Comparison of ENCODE assay signal across 11 cellular contexts in genomic region chr3:143433787-143434378, GRCh38.
A peak's percentile ranks its signal among the peaks of the same experiment; 100 is the strongest.
DNase-seq lines count a peak whose midpoint lies in the region; ATAC-seq, FAIRE-seq and TF ChIP-seq lines count a peak whose summit lies in the region.
"Had no signal": no experiment of that assay in that cellular context is flagged by ENCODE, and none has a peak within 500 bp of the region (broad histone marks: within the 10 kb centered on the region; RNA-seq: fewer than 3 reads in every experiment).

No MANE protein-coding gene starts in this region.

- no peaks in the 10 kb centered on the region; the same call in 1 of the 2 replicates for H3K9me2 ChIP-seq in PC-9 (ENCODE audit: insufficient read depth)

- H3K36me3 ChIP-seq in A673 (ENCODE audit: insufficient read depth, low read length, poor library complexity, severe bottlenecking) (no peaks in the 10 kb centered on the region), PC-9 (ENCODE audit: low read depth) (no peaks in the 10 kb centered on the region)

- CTCF ChIA-PET in A673 (lab: Charles Lee): no interaction called here
- CTCF ChIA-PET in PC-9 (lab: Charles Lee): no interaction called here

- intact Hi-C loops in A673 (cut with micrococcal nuclease; ENCODE audit: unreplicated experiment): loop anchor here (2.0 kb wide), 1 partner anchor 211 kb away; no protein-coding TSS in a partner anchor
- intact Hi-C loops in PC-9 (cut with micrococcal nuclease; ENCODE audit: unreplicated experiment): no loop called here

- DNase-seq in A673 (ENCODE audit: low spot score): peak; percentile 41
- peak; percentile 4 for DNase-seq in GDM1 (lab: John Stamatoyannopoulos, UW)
- DNase-seq in PC-9: no peak
- DNase-seq in foreskin keratinocyte: no peak
- no peak for DNase-seq in HPDE6-E6E7 (ENCODE audit: extremely low spot score)
- no peak for DNase-seq in HTR-8/SVneo (ENCODE audit: insufficient read length, low spot score)
- no peak for DNase-seq in NCI-H187 treated with DMSO at 0.1 percent for 48 hours (lab: John Stamatoyannopoulos, UW)
- DNase-seq: activated naive CD4-positive, alpha-beta T cell treated with anti-CD3 and anti-CD28 coated beads, Interleukin-2, amount 50 U/mL, for 16 hours had no signal

- no peak overlapping the region for H2AFZ ChIP-seq in PC-9

- H3K79me2 ChIP-seq in PC-9 (ENCODE audit: low read depth): no peaks in the 10 kb centered on the region

- peak; percentile 70 for TF ChIP-seq CTCF in A673 (conservative IDR thresholded peaks at IDR 0.05; ENCODE audit: low read depth, low read length)
- TF ChIP-seq CTCF in PC-9 (conservative IDR thresholded peaks at IDR 0.05): peak; percentile 65
- TF ChIP-seq CTCF in foreskin keratinocyte (conservative IDR thresholded peaks at IDR 0.05): peak; percentile 63

- no peak overlapping the region for H3K4me3 ChIP-seq in A673 (ENCODE audit: low read depth, low read length, poor library complexity, severe bottlenecking)
- H3K4me3 ChIP-seq in PC-9: no peak overlapping the region
- H3K4me3 ChIP-seq: skin epidermis had no signal

- H3K4me1 ChIP-seq in A673 (ENCODE audit: insufficient read depth, low read length, poor library complexity, severe bottlenecking) (no peaks in the 10 kb centered on the region), PC-9 (replicated peaks; ENCODE audit: insufficient read depth) (peaks cover 11% of the 10 kb centered on the region; the same call in 1 of the 2 replicates), foreskin keratinocyte (no peaks in the 10 kb centered on the region)

- no peak for FAIRE-seq in HTR-8/SVneo (lab: Jason Lieb, UNC)
- FAIRE-seq: GM18507 had no signal

- no peaks in the 10 kb centered on the region for H3K9me3 ChIP-seq in A673 (ENCODE audit: low read depth, low read length, poor library complexity, severe bottlenecking)
- no peaks in the 10 kb centered on the region for H3K9me3 ChIP-seq in PC-9 (ENCODE audit: insufficient read depth, low read depth)

- no peak overlapping the region for H3K4me2 ChIP-seq in PC-9

- 0 out of 2 replicates have a peak, but pooled peaks cover 5% of the 10 kb centered on the region for H3F3A ChIP-seq in PC-9 (ENCODE audit: insufficient read depth, low read depth)

- POLR2A ChIA-PET in A673 (lab: Charles Lee; ENCODE audit: low non-redundant PET): no interaction called here
- POLR2A ChIA-PET in PC-9 (lab: Charles Lee; ENCODE audit: unreplicated experiment): no interaction called here

- no peaks in the 10 kb centered on the region for H4K20me1 ChIP-seq in PC-9 (ENCODE audit: insufficient read depth)

- H3K27me3 ChIP-seq in A673 (replicated peaks; ENCODE audit: insufficient read depth, low read depth, low read length, poor library complexity) (no peaks in the 10 kb centered on the region), PC-9 (ENCODE audit: insufficient read depth, low read depth) (no peaks in the 10 kb centered on the region), foreskin keratinocyte (no peaks in the 10 kb centered on the region)

- ATAC-seq in foreskin keratinocyte (no peak), HG03439 (IDR thresholded peaks at IDR 0.05; ENCODE audit: unreplicated experiment) (no peak)

- H3K27ac ChIP-seq in A673 (ENCODE audit: low read depth, low read length, poor library complexity, severe bottlenecking) (no peak overlapping the region), PC-9 (no peak overlapping the region), foreskin keratinocyte (no peak overlapping the region)
- H3K27ac ChIP-seq: skin epidermis had no signal

- BruUV-seq in A673 (replicated peaks; lab: Mats Ljungman, UMichigan): no TSS peak
- no TSS peak for BruUV-seq in PC-9 (replicated peaks; lab: Mats Ljungman, UMichigan)

Comparison
In these comparisons a context has a peak if more than half of its experiments do, and no peak if none do; other contexts are left out.
1. DNase-seq: peak in A673 (single experiment) and GDM1 (single experiment); none in PC-9 (0 of 2), foreskin keratinocyte (0 of 2), HPDE6-E6E7 (single experiment), HTR-8/SVneo (single experiment) and NCI-H187 treated with DMSO at 0.1 percent for 48 hours (single experiment).
2. Peak in every context shown above with its lines, with median percentiles within 50 percentile points of each other: CTCF ChIP-seq.